18 cellular contexts compared by ENCODE assay signal in the genomic region with DNA sequence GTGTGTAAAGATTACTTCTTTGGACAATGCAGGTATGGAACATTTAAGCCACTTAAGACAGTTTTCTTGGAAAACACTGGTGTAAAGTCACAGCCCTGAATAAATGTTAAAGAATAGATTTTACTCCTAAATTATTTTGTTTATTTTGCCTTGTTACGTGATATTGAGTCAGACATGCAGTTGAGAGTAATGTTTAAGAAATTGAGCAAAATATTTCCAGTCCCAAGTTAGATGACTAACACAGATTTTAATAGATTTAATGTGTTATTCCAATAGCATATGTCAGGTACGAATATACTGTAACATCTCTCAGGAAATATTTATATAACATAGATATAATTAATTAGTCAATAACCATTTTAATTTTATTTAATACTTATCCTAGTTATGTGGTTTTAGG.
DNase-seq lines count a peak whose midpoint lies in the region; ATAC-seq and TF ChIP-seq lines count a peak whose summit lies in the region.
"Had no signal": no experiment of that assay in that cellular context is flagged by ENCODE, and none has a peak within 500 bp of the region (broad histone marks: within the 10 kb centered on the region; RNA-seq: fewer than 3 reads in every experiment).

No MANE protein-coding gene starts in this region.

- no peaks in the 10 kb centered on the region for H3K79me2 ChIP-seq in GM23248 (ENCODE audit: insufficient read depth)
- no peaks in the 10 kb centered on the region for H3K79me2 ChIP-seq in PC-3 (ENCODE audit: low read length)

- no peaks in the 10 kb centered on the region for H3K36me3 ChIP-seq in GM23248 (ENCODE audit: low read depth)
- no peaks in the 10 kb centered on the region for H3K36me3 ChIP-seq in PC-3 (ENCODE audit: low read depth, low read length)
- H3K36me3 ChIP-seq: BLaER1 treated with 17β-estradiol and CSF1 and Interleukin-3, amounts not matched to agents 10 nM and 100 nM had no signal

- WGBS in GM23248 (ENCODE audit: low coverage in 1 of 2, low lambda C conversion rate in 2 of 2, missing lambda C conversion rate in 2 of 2), 2 experiments, result 30 to 31% methylated on average over 2 of the region's 2 CpGs

- no peak overlapping the region for H3K4me3 ChIP-seq in AG04450 (ENCODE audit: low read depth, low read length)
- H3K4me3 ChIP-seq in GM23248, result no peak overlapping the region
- no peak overlapping the region for H3K4me3 ChIP-seq in PC-3 (ENCODE audit: low read length)
- H3K4me3 ChIP-seq: A549; BLaER1 treated with 17β-estradiol and CSF1 and Interleukin-3, amounts not matched to agents 10 nM and 100 nM; K562 had no signal

- peaks cover 4% of the 10 kb centered on the region for H3K9me3 Mint-ChIP-seq in activated CD8-positive, alpha-beta memory T cell treated with anti-CD3 and anti-CD28 coated beads, Interleukin-2, amount 10 ng/mL, durations not matched to agents 7 days and 5 days (ENCODE audit: low read depth)
- H3K9me3 Mint-ChIP-seq: H9 had no signal

- H3K4me1 ChIP-seq in GM23248 (ENCODE audit: insufficient read depth), result no peaks in the 10 kb centered on the region
- H3K4me1 ChIP-seq in PC-3 (ENCODE audit: insufficient read depth, low read length), result no peaks in the 10 kb centered on the region; the same call in 1 of the 2 replicates
- H3K4me1 ChIP-seq: A549; BLaER1 treated with 17β-estradiol and CSF1 and Interleukin-3, amounts not matched to agents 10 nM and 100 nM had no signal

- H3K4me1 Mint-ChIP-seq in activated CD8-positive, alpha-beta memory T cell treated with anti-CD3 and anti-CD28 coated beads, Interleukin-2, amount 10 ng/mL, durations not matched to agents 7 days and 5 days, result no peaks in the 10 kb centered on the region
- H3K4me1 Mint-ChIP-seq: B cell had no signal

- H3K9me3 ChIP-seq in AG04450 (ENCODE audit: control insufficient read depth, insufficient read depth, low read length) (peaks cover 3% of the 10 kb centered on the region; the same call in 1 of the 2 replicates), GM23248 (ENCODE audit: low read depth) (no peaks in the 10 kb centered on the region), PC-3 (ENCODE audit: low read length) (no peaks in the 10 kb centered on the region)
- H3K9me3 ChIP-seq: A549; BLaER1 treated with 17β-estradiol and CSF1 and Interleukin-3, amounts not matched to agents 10 nM and 100 nM had no signal

- H4K20me1 ChIP-seq in GM23248 (ENCODE audit: insufficient read depth) (no peaks in the 10 kb centered on the region), PC-3 (ENCODE audit: low read length) (no peaks in the 10 kb centered on the region)
- H4K20me1 ChIP-seq: BLaER1 treated with 17β-estradiol and CSF1 and Interleukin-3, amounts not matched to agents 10 nM and 100 nM had no signal

- H3K4me3 Mint-ChIP-seq in activated CD8-positive, alpha-beta memory T cell treated with anti-CD3 and anti-CD28 coated beads, Interleukin-2, amount 10 ng/mL, durations not matched to agents 7 days and 5 days, result no peak overlapping the region
- H3K4me3 Mint-ChIP-seq: B cell; CD8-positive, alpha-beta T cell; H9 had no signal

- POLR2A ChIA-PET in AG04450 (lab: Yijun Ruan, JAX), result no interaction called here
- POLR2A ChIA-PET in PC-3 (lab: Charles Lee; ENCODE audit: unreplicated experiment), result no interaction called here

- H3K27ac Mint-ChIP-seq in activated CD8-positive, alpha-beta memory T cell treated with anti-CD3 and anti-CD28 coated beads, Interleukin-2, amount 10 ng/mL, durations not matched to agents 7 days and 5 days, result no peak overlapping the region
- H3K27ac Mint-ChIP-seq: B cell; CD8-positive, alpha-beta T cell; H9 had no signal

- in situ Hi-C loops in GM23248 (cut with MboI), result no loop called here

- ATAC-seq in PC-3 (peak; percentile 88), GM19324 (IDR thresholded peaks at IDR 0.05; ENCODE audit: low FRiP score, unreplicated experiment) (no peak)
- no peak for ATAC-seq in activated CD8-positive, alpha-beta memory T cell treated with anti-CD3 and anti-CD28 coated beads, Interleukin-2, amount 10 ng/mL, durations not matched to agents 7 days and 5 days
- ATAC-seq: A549; CD8-positive, alpha-beta T cell; K562 had no signal

- no peak for TF ChIP-seq CTCF in AG04450 (IDR thresholded peaks at IDR 0.05; ENCODE audit: low read depth, low read length)
- TF ChIP-seq CTCF in PC-3 (conservative IDR thresholded peaks at IDR 0.05; ENCODE audit: low read depth, low read length), result no peak

- H3K4me2 ChIP-seq in GM23248 (ENCODE audit: unreplicated experiment), result no peak overlapping the region
- H3K4me2 ChIP-seq in PC-3 (ENCODE audit: low read length), result no peak overlapping the region
- H3K4me2 ChIP-seq: A549; BLaER1 treated with 17β-estradiol and CSF1 and Interleukin-3, amounts not matched to agents 10 nM and 100 nM had no signal

- H3K27ac ChIP-seq in AG04450 (ENCODE audit: low read depth, low read length) (no peak overlapping the region), GM23248 (no peak overlapping the region), PC-3 (ENCODE audit: low read length) (no peak overlapping the region)
- H3K27ac ChIP-seq: A549; BLaER1 treated with 17β-estradiol and CSF1 and Interleukin-3, amounts not matched to agents 10 nM and 100 nM had no signal

- CTCF ChIA-PET in AG04450 (lab: Charles Lee) (no interaction called here), PC-3 (lab: Charles Lee) (no interaction called here)
- CTCF ChIA-PET in activated CD8-positive, alpha-beta memory T cell treated with anti-CD3 and anti-CD28 coated beads, Interleukin-2, amount 10 ng/mL, durations not matched to agents 7 days and 5 days (lab: Charles Lee), result no interaction called here

- no peaks in the 10 kb centered on the region for H3K9me2 ChIP-seq in GM23248 (ENCODE audit: insufficient read depth)
- H3K9me2 ChIP-seq in PC-3 (replicated peaks; ENCODE audit: low read length), result no peaks in the 10 kb centered on the region

- DNase-seq in AG04450 (ENCODE audit: low read depth, low spot score), result peak; percentile 7
- DNase-seq in GM23248, result peak; percentile 2
- peak; percentile 52 for DNase-seq in PC-3
- DNase-seq in fibroblast of the conjunctiva (ENCODE audit: low read depth), result peak; percentile 12
- DNase-seq in activated CD8-positive, alpha-beta memory T cell treated with anti-CD3 and anti-CD28 coated beads, Interleukin-2, amount 10 ng/mL, durations not matched to agents 7 days and 5 days, result no peak
- no peak for DNase-seq in AG08396 (ENCODE audit: low spot score)
- no peak for DNase-seq in DMS53 treated with DMSO at 0.1 percent for 48 hours (lab: John Stamatoyannopoulos, UW; ENCODE audit: unreplicated experiment)
- DNase-seq: CD8-positive, alpha-beta T cell; COR-L47; DMS 273 treated with DMSO at 0.1 percent for 48 hours; DMS53; GDM1; H9 had no signal

- no peaks in the 10 kb centered on the region for H3K36me3 Mint-ChIP-seq in activated CD8-positive, alpha-beta memory T cell treated with anti-CD3 and anti-CD28 coated beads, Interleukin-2, amount 10 ng/mL, durations not matched to agents 7 days and 5 days
- H3K36me3 Mint-ChIP-seq: CD8-positive, alpha-beta T cell had no signal

- no peaks in the 10 kb centered on the region for H3K27me3 Mint-ChIP-seq in activated CD8-positive, alpha-beta memory T cell treated with anti-CD3 and anti-CD28 coated beads, Interleukin-2, amount 10 ng/mL, durations not matched to agents 7 days and 5 days
- H3K27me3 Mint-ChIP-seq: B cell had no signal

- no peaks in the 10 kb centered on the region for H3F3A ChIP-seq in GM23248 (ENCODE audit: insufficient read depth)
- H3F3A ChIP-seq in PC-3 (ENCODE audit: low read length, unreplicated experiment), result no peaks in the 10 kb centered on the region

- intact Hi-C loops in PC-3 (cut with micrococcal nuclease), result no loop called here

- BruUV-seq in PC-3 (replicated peaks; lab: Mats Ljungman, UMichigan), result no TSS peak

- H2AFZ ChIP-seq in GM23248, result no peak overlapping the region
- no peak overlapping the region for H2AFZ ChIP-seq in PC-3 (ENCODE audit: low read length)

- H3K9ac ChIP-seq in GM23248, result no peak overlapping the region
- H3K9ac ChIP-seq in PC-3 (ENCODE audit: low read length), result no peak overlapping the region
- H3K9ac ChIP-seq: BLaER1 treated with 17β-estradiol and CSF1 and Interleukin-3, amounts not matched to agents 10 nM and 100 nM had no signal

- H3K27me3 ChIP-seq in AG04450 (ENCODE audit: control insufficient read depth, insufficient read depth, low read length), result no peaks in the 10 kb centered on the region
- H3K27me3 ChIP-seq in GM23248 (replicated peaks; ENCODE audit: insufficient read depth), result no peaks in the 10 kb centered on the region
- H3K27me3 ChIP-seq in PC-3 (ENCODE audit: low read length), result no peaks in the 10 kb centered on the region
- H3K27me3 ChIP-seq: BLaER1 treated with 17β-estradiol and CSF1 and Interleukin-3, amounts not matched to agents 10 nM and 100 nM had no signal

Comparison
In these comparisons a context has a peak if more than half of its experiments do, and no peak if none do; other contexts are left out.
1. DNase-seq: peak in AG04450 (single experiment), GM23248 (single experiment), PC-3 (single experiment) and fibroblast of the conjunctiva (single experiment); none in activated CD8-positive, alpha-beta memory T cell treated with anti-CD3 and anti-CD28 coated beads, Interleukin-2, amount 10 ng/mL, durations not matched to agents 7 days and 5 days (single experiment), AG08396 (single experiment) and DMS53 treated with DMSO at 0.1 percent for 48 hours (single experiment).